In genomic region chr12:112992541-112993398, GRCh38 we compare ENCODE assay signal across 8 cellular contexts. TPM values are rescaled to one million over a fixed set of nuclear protein-coding genes. Genes with fewer than 3 reads are reported as not detected.
DNase-seq lines count a peak whose midpoint lies in the region; TF ChIP-seq lines count a peak whose summit lies in the region.

No MANE protein-coding gene starts in this region.

- peaks cover 15% of the 10 kb centered on the region for H3K9me3 Mint-ChIP-seq in activated T-cell treated with anti-CD3 and anti-CD28 coated beads, Interleukin-2, amount 50 U/mL, for 24 hours
- H3K9me3 Mint-ChIP-seq in neural progenitor cell: peaks cover 5% of the 10 kb centered on the region

- H3K4me1 ChIP-seq in OCI-LY3 (ENCODE audit: low read length) (peaks cover 14% of the 10 kb centered on the region), neural progenitor cell (no peaks in the 10 kb centered on the region), vagina (no peaks in the 10 kb centered on the region)

- H3K9ac ChIP-seq in OCI-LY3 (ENCODE audit: low read length) (no peak overlapping the region), neural progenitor cell (no peak overlapping the region)

- no peak overlapping the region for H2AFZ ChIP-seq in OCI-LY3 (ENCODE audit: low read depth, low read length)
- no peak overlapping the region for H2AFZ ChIP-seq in neural progenitor cell (replicated peaks)

- H3K4me2 ChIP-seq in OCI-LY3 (ENCODE audit: low read length) (no peak overlapping the region), neural progenitor cell (no peak overlapping the region)

- no peaks in the 10 kb centered on the region for H3F3A ChIP-seq in neural progenitor cell (ENCODE audit: low read depth)

- no peak overlapping the region for H3K4me3 Mint-ChIP-seq in activated T-cell treated with anti-CD3 and anti-CD28 coated beads, Interleukin-2, amount 50 U/mL, for 24 hours
- H3K4me3 Mint-ChIP-seq in neural progenitor cell: peak overlapping the region; percentile 37

- peaks cover 96% of the 10 kb centered on the region for H3K36me3 Mint-ChIP-seq in activated T-cell treated with anti-CD3 and anti-CD28 coated beads, Interleukin-2, amount 50 U/mL, for 24 hours (ENCODE audit: low read depth)
- no peaks in the 10 kb centered on the region for H3K36me3 Mint-ChIP-seq in neural progenitor cell

- H3K36me3 ChIP-seq in OCI-LY3 (replicated peaks; ENCODE audit: low read depth, low read length): peaks cover 24% of the 10 kb centered on the region
- no peaks in the 10 kb centered on the region for H3K36me3 ChIP-seq in neural progenitor cell
- H3K36me3 ChIP-seq in vagina: peaks cover 0 to 25% of the 10 kb centered on the region in 2 donors

- peak; percentile 99 for TF ChIP-seq CTCF in OCI-LY3 (IDR thresholded peaks at IDR 0.05; ENCODE audit: low read depth, low read length)
- peak; percentile 98 for TF ChIP-seq CTCF in neural progenitor cell (IDR thresholded peaks at IDR 0.05)
- peak in 2 of 3 experiments; percentile 35 to 65 for TF ChIP-seq CTCF in vagina (IDR thresholded peaks at IDR 0.05)

- H3K4me3 ChIP-seq in OCI-LY3 (ENCODE audit: low read length): no peak overlapping the region
- H3K4me3 ChIP-seq in neural progenitor cell: no peak overlapping the region
- no peak overlapping the region for H3K4me3 ChIP-seq in vagina

- no peaks in the 10 kb centered on the region for H3K27me3 Mint-ChIP-seq in activated T-cell treated with anti-CD3 and anti-CD28 coated beads, Interleukin-2, amount 50 U/mL, for 24 hours
- H3K27me3 Mint-ChIP-seq in neural progenitor cell (ENCODE audit: insufficient read depth, low read depth): peaks cover under 1% of the 10 kb centered on the region

- H4K20me1 ChIP-seq in OCI-LY3 (ENCODE audit: insufficient read depth, low read length) (no peaks in the 10 kb centered on the region), neural progenitor cell (ENCODE audit: low read depth) (no peaks in the 10 kb centered on the region)

- H3K27me3 ChIP-seq in OCI-LY3 (ENCODE audit: low read depth, low read length): no peaks in the 10 kb centered on the region
- H3K27me3 ChIP-seq in neural progenitor cell: no peaks in the 10 kb centered on the region
- H3K27me3 ChIP-seq in vagina: no peaks in the 10 kb centered on the region

- H3K4me1 Mint-ChIP-seq in activated T-cell treated with anti-CD3 and anti-CD28 coated beads, Interleukin-2, amount 50 U/mL, for 24 hours (ENCODE audit: low read depth): peaks cover 29% of the 10 kb centered on the region
- no peaks in the 10 kb centered on the region for H3K4me1 Mint-ChIP-seq in neural progenitor cell

- peak overlapping the region; percentile 49 for H3K27ac Mint-ChIP-seq in activated T-cell treated with anti-CD3 and anti-CD28 coated beads, Interleukin-2, amount 50 U/mL, for 24 hours
- H3K27ac Mint-ChIP-seq in neural progenitor cell: no peak overlapping the region

- TF ChIP-seq POLR2A in vagina (IDR thresholded peaks at IDR 0.05): no peak

- H3K79me2 ChIP-seq in OCI-LY3 (ENCODE audit: low read length) (no peaks in the 10 kb centered on the region), neural progenitor cell (ENCODE audit: low read depth) (no peaks in the 10 kb centered on the region)

- peak; percentile 90 for DNase-seq in COLO829 (ENCODE audit: low spot score)
- peak; percentile 15 for DNase-seq in HS-5 (ENCODE audit: low read depth)
- DNase-seq in activated T-cell treated with anti-CD3 and anti-CD28 coated beads, Interleukin-2, amount 50 U/mL, for 24 hours: peak; percentile 62
- peak; percentile 76 for DNase-seq in fibroblast of peridontal ligament (ENCODE audit: extremely low read depth)
- DNase-seq in neural progenitor cell (ENCODE audit: low spot score): peak; percentile 74
- DNase-seq in vagina (ENCODE audit: extremely low spot score in 2 of 2): peak; percentile 58 to 72
- DNase-seq in NCI-H1048 (lab: John Stamatoyannopoulos, UW): no peak

- H3K27ac ChIP-seq in OCI-LY3 (ENCODE audit: low read length) (no peak overlapping the region), neural progenitor cell (no peak overlapping the region), vagina (no peak overlapping the region)

- H3K9me3 ChIP-seq in OCI-LY3 (ENCODE audit: insufficient read depth, low read length) (peaks cover 8% of the 10 kb centered on the region), neural progenitor cell (ENCODE audit: low read depth) (no peaks in the 10 kb centered on the region), vagina (no peaks in the 10 kb centered on the region)

- intact Hi-C loops in vagina (cut with DNase I): no loop called here

RNA-seq across cellular contexts. Expression of gene OAS2, which starts 14.5 kb away (rescaled TPM):
- total RNA-seq in neural progenitor cell (ENCODE audit: low replicate concordance): 0.12 TPM in 1 of 2 replicates, not detected in the other
- total RNA-seq in vagina: 14.0 TPM

RNA-seq across cellular contexts. Expression of gene OAS3, which starts 54.5 kb away (rescaled TPM):
- total RNA-seq in neural progenitor cell (ENCODE audit: low replicate concordance) (under 0.01 TPM in 1 of 2 replicates, not detected in the other), vagina (20.1 TPM)

Comparison
In these comparisons a context has a peak if more than half of its experiments do, and no peak if none do; other contexts are left out.
1. RNA of gene OAS2, which starts 14.5 kb away (total RNA-seq): 14.0 TPM in vagina (single experiment); 0.12 TPM in neural progenitor cell; every median in the first group is over 10 times any median in the second.
2. RNA of gene OAS3, which starts 54.5 kb away (total RNA-seq): 20.1 TPM in vagina (single experiment); under 0.01 TPM in neural progenitor cell; every median in the first group is over 10 times any median in the second.
3. Peak in every context shown above with its lines, with median percentiles within 50 percentile points of each other: CTCF ChIP-seq.